Comparison of ENCODE assay signal across 10 cellular contexts in genomic region chr1:230863449-230863848, GRCh38. TPM values are rescaled to one million over a fixed set of nuclear protein-coding genes. Genes with fewer than 3 reads are reported as not detected.
DNase-seq lines count a peak whose midpoint lies in the region; ATAC-seq, FAIRE-seq and TF ChIP-seq lines count a peak whose summit lies in the region.
"Had no signal": no experiment of that assay in that cellular context is flagged by ENCODE, and none has a peak within 500 bp of the region (broad histone marks: within the 10 kb centered on the region; RNA-seq: fewer than 3 reads in every experiment).

No MANE protein-coding gene starts in this region.

- no peak overlapping the region for H3K27ac ChIP-seq in H1 (ENCODE audit: low read depth, low read length)

- TF ChIP-seq EP300 in H1 (IDR thresholded peaks at IDR 0.05; ENCODE audit: borderline replicate concordance in 1 of 2, low read depth in 2 of 2, low read length in 2 of 2) = no peak

- H3K4me2 ChIP-seq in H1 (ENCODE audit: insufficient read depth in 1 of 2, low read depth in 2 of 2, low read length in 2 of 2) = peak overlapping the region in 1 of 2 experiments; percentile 39; a peak in 1 of 4 replicates

- FAIRE-seq in H1 (lab: Jason Lieb, UNC) = no peak
- FAIRE-seq: endometrium had no signal

- no peak overlapping the region for H3K14ac ChIP-seq in H1 (ENCODE audit: insufficient read length)

- no peak for TF ChIP-seq CTCF in H1 (IDR thresholded peaks at IDR 0.05; ENCODE audit: control extremely low read depth in 1 of 3, insufficient read depth in 1 of 3, low read depth in 1 of 3, low read length in 3 of 3)

- H2BK120ac ChIP-seq in H1 (replicated peaks; ENCODE audit: low read depth, low read length) = no peak overlapping the region

- no peaks in the 10 kb centered on the region for H3K9me3 ChIP-seq in H1 (ENCODE audit: insufficient read depth in 2 of 2, low read depth in 1 of 2, low read length in 1 of 2)

- no peak for ATAC-seq in GM21786 (IDR thresholded peaks at IDR 0.05; ENCODE audit: unreplicated experiment)

- no peaks in the 10 kb centered on the region for H3K36me3 ChIP-seq in H1 (ENCODE audit: control insufficient read depth in 2 of 4, insufficient read depth in 4 of 4, low read length in 3 of 4)

- CTCF ChIA-PET in H1 (lab: Charles Lee; ENCODE audit: partially characterized antibody) = interaction anchor here (1.8 to 1.9 kb wide), 2 partner anchors 65 to 228 kb away, joined by 5 to 8 read pairs; no protein-coding TSS in a partner anchor

- H3K9ac ChIP-seq in H1 (replicated peaks in 1 of 4; ENCODE audit: extremely low read depth in 1 of 4, low read depth in 3 of 4, low read length in 3 of 4) = peak overlapping the region in 1 of 4 experiments; percentile 36; a peak in 1 of 7 replicates

- peaks cover 2% of the 10 kb centered on the region; the same call in 1 of the 2 replicates for H3K79me1 ChIP-seq in H1 (ENCODE audit: low read depth, low read length)

- H3K79me2 ChIP-seq in H1 (ENCODE audit: control insufficient read depth in 1 of 2, insufficient read depth in 2 of 2, low read length in 2 of 2) = peaks cover 0 to 83% of the 10 kb centered on the region in 2 experiments; a peak in 2 of 4 replicates

- H4K91ac ChIP-seq in H1 (replicated peaks; ENCODE audit: insufficient read length, low read length) = peak overlapping the region; percentile 48

- peak; percentile 70 for DNase-seq in Ammon's horn (ENCODE audit: low spot score)
- DNase-seq in Jurkat, Clone E6-1 (ENCODE audit: low read depth, low spot score) = peak; percentile 10
- no peak for DNase-seq in H1 (ENCODE audit: low read depth in 1 of 2, low spot score in 2 of 2)
- DNase-seq in mucosa of gallbladder (ENCODE audit: low spot score) = peak; percentile 73
- DNase-seq in RKO (ENCODE audit: low spot score) = no peak
- no peak for DNase-seq in stimulated activated naive CD4-positive, alpha-beta T cell (lab: John Stamatoyannopoulos, UW)
- DNase-seq in activated CD4-positive, alpha-beta T cell treated with anti-CD3 and anti-CD28 coated beads for 48 hours = no peak
- DNase-seq: activated CD8-positive, alpha-beta memory T cell treated with anti-CD3 and anti-CD28 coated beads, Interleukin-2, amount 50 U/mL, for 48 hours had no signal

- H4K8ac ChIP-seq in H1 (ENCODE audit: extremely low read depth, insufficient read depth, low read length) = peak overlapping the region; percentile 37; the same call in 1 of the 2 replicates

- TF ChIP-seq RAD21 in H1 (IDR thresholded peaks at IDR 0.05 in 1 of 2, conservative IDR thresholded peaks at IDR 0.05 in 1 of 2; ENCODE audit: low read depth in 2 of 2, low read length in 2 of 2) = no peak

- no peak overlapping the region for H2BK20ac ChIP-seq in H1 (ENCODE audit: low read length)

- H3K23ac ChIP-seq in H1 (ENCODE audit: insufficient read length) = no peak overlapping the region

- peaks cover 0 to 2% (median 0%) of the 10 kb centered on the region in 4 experiments; a peak in 2 of 7 replicates for H3K27me3 ChIP-seq in H1 (replicated peaks in 1 of 4; ENCODE audit: control insufficient read depth in 3 of 4, extremely low read depth in 1 of 4, insufficient read depth in 3 of 4, low read length in 3 of 4)

- no peak overlapping the region for H2AFZ ChIP-seq in H1 (ENCODE audit: low read length)

- no peak overlapping the region for H2AK5ac ChIP-seq in H1 (ENCODE audit: low read depth, low read length)

- H3K4me3 ChIP-seq in Jurkat, Clone E6-1 (ENCODE audit: low read length) = no peak overlapping the region
- no peak overlapping the region for H3K4me3 ChIP-seq in H1 (ENCODE audit: extremely low read depth in 1 of 4, insufficient read depth in 2 of 4, low read depth in 3 of 4, low read length in 4 of 4)

- no peak overlapping the region for H3K4ac ChIP-seq in H1 (replicated peaks; ENCODE audit: insufficient read length, low read depth, low read length)

- POLR2A ChIA-PET in H1 (lab: Charles Lee; ENCODE audit: partially characterized antibody) = interaction anchor here (1.6 kb wide), 1 partner anchor 11 kb away, joined by 5 read pairs; no protein-coding TSS in a partner anchor

- H2BK15ac ChIP-seq in H1 (ENCODE audit: low read length) = no peak overlapping the region

- H2BK5ac ChIP-seq in H1 (ENCODE audit: low read depth, low read length) = no peak overlapping the region

- no peak overlapping the region for H4K5ac ChIP-seq in H1 (ENCODE audit: insufficient read length, low read depth, low read length)

- peaks cover 2 to 17% (median 11%) of the 10 kb centered on the region in 4 experiments; a peak in 6 of 7 replicates for H3K4me1 ChIP-seq in H1 (replicated peaks in 1 of 4; ENCODE audit: control insufficient read depth in 3 of 4, insufficient read depth in 4 of 4, low read length in 3 of 4)

- 50% methylated on average over 6 of the region's 6 CpGs; no CpG with 5 or more reads in 1 of the 2 experiments for WGBS in H1 (ENCODE audit: extremely low coverage in 1 of 2, insufficient coverage in 1 of 2, insufficient read length in 1 of 2, insufficient replicate concordance in 2 of 2, low coverage in 1 of 2, low lambda C conversion rate in 2 of 2, missing lambda C conversion rate in 1 of 2), 2 experiments

- H2BK12ac ChIP-seq in H1 (ENCODE audit: low read depth, low read length) = no peak overlapping the region

- peaks cover 4% of the 10 kb centered on the region for H3K23me2 ChIP-seq in H1 (ENCODE audit: low read depth, low read length)

- H3K18ac ChIP-seq in H1 (ENCODE audit: extremely low read depth, low read length) = no peak overlapping the region; the same call in 1 of the 2 replicates

- no peak overlapping the region for H3K56ac ChIP-seq in H1 (replicated peaks; ENCODE audit: insufficient read length, low read depth, low read length)

- H4K20me1 ChIP-seq in H1 (replicated peaks in 1 of 2; ENCODE audit: control insufficient read depth in 1 of 2, insufficient read depth in 2 of 2, low read length in 2 of 2) = peaks cover 5 to 13% of the 10 kb centered on the region in 2 experiments

- TF ChIP-seq POLR2A in H1 (IDR thresholded peaks at IDR 0.05; ENCODE audit: control extremely low read depth in 1 of 2, low read depth in 2 of 2, low read length in 2 of 2) = no peak

TF ChIP-seq in H1, 55 proteins besides CTCF, POLR2A, EP300 and RAD21:
- TF ChIP-seq SAP30 (IDR thresholded peaks at IDR 0.05; ENCODE audit: insufficient read depth, insufficient replicate concordance, low read length) = no peak
- no peak for TF ChIP-seq POU5F1 (IDR thresholded peaks at IDR 0.05; ENCODE audit: low read depth, low read length)
- 0 out of 2 replicates have a peak, but pooled peaks have one; percentile 22 for TF ChIP-seq E2F6 (IDR thresholded peaks at IDR 0.05)
- no peak for TF ChIP-seq SP1 (IDR thresholded peaks at IDR 0.05; ENCODE audit: low read depth, low read length)
- peak; percentile 91 for TF ChIP-seq MAX (IDR thresholded peaks at IDR 0.05)
- no peak for TF ChIP-seq TCF12 (IDR thresholded peaks at IDR 0.05; ENCODE audit: low read depth, low read length)
- no peak for TF ChIP-seq ZNF274 (IDR thresholded peaks at IDR 0.05; ENCODE audit: borderline replicate concordance, extremely low read depth, low read length)
TF ChIP-seq in H1: peak in this region for 2.

RNA-seq across cellular contexts. Expression of gene C1orf198, which starts 4.9 kb away (rescaled TPM):
- polyA plus RNA-seq in Jurkat, Clone E6-1 (2012; ENCODE audit: insufficient read depth, insufficient read length) = 11.3 TPM
- 45.0 and 45.3 TPM in 2 replicates for total RNA-seq in H1 (2021; fragmentation: NEBNext Ultra II Directional; extraction: Animal tissue kit (Norgen Biotek cat#: 25700))
- polyA plus RNA-seq in H1 (2011; rRNA removed) = 29.4 and 30.6 TPM in 2 replicates
- 32.2 TPM for polyA plus RNA-seq in H1 (2011; cell fraction: cytosol; rRNA removed)
- polyA plus RNA-seq in H1 (2011; cell fraction: nucleus; rRNA removed) = 23.1 TPM
- polyA plus RNA-seq in H1 (2012, experiment 1 of 2) = 24.6 to 27.9 TPM (median 26.5 TPM) in 4 replicates
- 29.4 TPM for polyA plus RNA-seq in H1 (2012, experiment 2 of 2)
- polyA plus RNA-seq in H1 (2013, experiment 1 of 2) = 20.2 TPM
- 20.4 TPM for polyA plus RNA-seq in H1 (2013, experiment 2 of 2)
- 34.2 and 34.3 TPM in 2 replicates for polyA minus RNA-seq in H1 (2011; rRNA and poly(A)+ RNA removed)
- polyA minus RNA-seq in H1 (2011; cell fraction: cytosol; rRNA and poly(A)+ RNA removed) = 33.5 TPM
- 18.6 TPM for polyA minus RNA-seq in H1 (2011; cell fraction: nucleus; rRNA and poly(A)+ RNA removed)
- 152 TPM for total RNA-seq in mucosa of gallbladder

Comparison
In these comparisons a context has a peak if more than half of its experiments do, and no peak if none do; other contexts are left out.
1. DNase-seq: peak in Ammon's horn (single experiment), Jurkat, Clone E6-1 (single experiment) and mucosa of gallbladder (single experiment); none in H1 (0 of 2), RKO (single experiment), stimulated activated naive CD4-positive, alpha-beta T cell (0 of 6) and activated CD4-positive, alpha-beta T cell treated with anti-CD3 and anti-CD28 coated beads for 48 hours (single experiment).